In genomic region chrX:64642482-64642881, GRCh38 we compare ENCODE assay signal across 15 cellular contexts.
DNase-seq lines count a peak whose midpoint lies in the region; ATAC-seq and TF ChIP-seq lines count a peak whose summit lies in the region.
"Had no signal": no experiment of that assay in that cellular context is flagged by ENCODE, and none has a peak within 500 bp of the region (broad histone marks: within the 10 kb centered on the region; RNA-seq: fewer than 3 reads in every experiment).

No MANE protein-coding gene starts in this region.

- H3K36me3 ChIP-seq in WERI-Rb-1 (no peaks in the 10 kb centered on the region), neural progenitor cell (no peaks in the 10 kb centered on the region), ovary (no peaks in the 10 kb centered on the region)
- H3K36me3 ChIP-seq: vagina had no signal

- CTCF ChIA-PET in activated CD4-positive, alpha-beta T cell treated with anti-CD3 and anti-CD28 coated beads, Interleukin-2, amount 10 ng/mL, durations not matched to agents 7 days and 5 days (lab: Charles Lee): no interaction called here

- TF ChIP-seq EP300 in ovary (IDR thresholded peaks at IDR 0.05): no peak

- 48 to 79% (median 56%) methylated on average over 2 of the region's 2 CpGs for WGBS in ovary, 3 donors

- peaks cover 2% of the 10 kb centered on the region for H3K27me3 ChIP-seq in WERI-Rb-1 (ENCODE audit: insufficient read depth, low read depth, severe bottlenecking)
- H3K27me3 ChIP-seq in neural progenitor cell: no peaks in the 10 kb centered on the region
- no peaks in the 10 kb centered on the region for H3K27me3 ChIP-seq in ovary
- H3K27me3 ChIP-seq: vagina had no signal

- H3K27me3 Mint-ChIP-seq in activated CD4-positive, alpha-beta T cell treated with anti-CD3 and anti-CD28 coated beads, Interleukin-2, amount 10 ng/mL, durations not matched to agents 7 days and 5 days: no peaks in the 10 kb centered on the region
- no peaks in the 10 kb centered on the region for H3K27me3 Mint-ChIP-seq in neural progenitor cell (ENCODE audit: insufficient read depth, low read depth)

- H4K20me1 ChIP-seq in neural progenitor cell (ENCODE audit: low read depth): no peaks in the 10 kb centered on the region

- no peak overlapping the region for H3K4me3 Mint-ChIP-seq in activated CD4-positive, alpha-beta T cell treated with anti-CD3 and anti-CD28 coated beads, Interleukin-2, amount 10 ng/mL, durations not matched to agents 7 days and 5 days
- H3K4me3 Mint-ChIP-seq in neural progenitor cell: no peak overlapping the region

- no peaks in the 10 kb centered on the region for H3K79me2 ChIP-seq in neural progenitor cell (ENCODE audit: low read depth)

- H3K36me3 Mint-ChIP-seq in activated CD4-positive, alpha-beta T cell treated with anti-CD3 and anti-CD28 coated beads, Interleukin-2, amount 10 ng/mL, durations not matched to agents 7 days and 5 days (ENCODE audit: low read depth): no peaks in the 10 kb centered on the region
- H3K36me3 Mint-ChIP-seq in neural progenitor cell: no peaks in the 10 kb centered on the region

- no peak for TF ChIP-seq POLR2A in ovary (IDR thresholded peaks at IDR 0.05)

- H3K9me3 Mint-ChIP-seq in activated CD4-positive, alpha-beta T cell treated with anti-CD3 and anti-CD28 coated beads, Interleukin-2, amount 10 ng/mL, durations not matched to agents 7 days and 5 days: no peaks in the 10 kb centered on the region
- H3K9me3 Mint-ChIP-seq in neural progenitor cell: peaks cover 6% of the 10 kb centered on the region

- H3K4me3 ChIP-seq in WERI-Rb-1 (ENCODE audit: low read depth, low read length) (no peak overlapping the region), neural progenitor cell (no peak overlapping the region), ovary (no peak overlapping the region)
- H3K4me3 ChIP-seq: psoas muscle, vagina had no signal

- no peak overlapping the region for H3K9ac ChIP-seq in neural progenitor cell

- no peaks in the 10 kb centered on the region for H3K4me1 Mint-ChIP-seq in activated CD4-positive, alpha-beta T cell treated with anti-CD3 and anti-CD28 coated beads, Interleukin-2, amount 10 ng/mL, durations not matched to agents 7 days and 5 days
- no peaks in the 10 kb centered on the region for H3K4me1 Mint-ChIP-seq in neural progenitor cell

- H3K9me3 ChIP-seq in WERI-Rb-1 (ENCODE audit: severe bottlenecking) (no peaks in the 10 kb centered on the region), neural progenitor cell (ENCODE audit: low read depth) (no peaks in the 10 kb centered on the region), ovary (no peaks in the 10 kb centered on the region)
- H3K9me3 ChIP-seq: psoas muscle had no signal

- H3K27ac ChIP-seq in WERI-Rb-1: no peak overlapping the region
- H3K27ac ChIP-seq in neural progenitor cell: no peak overlapping the region
- no peak overlapping the region for H3K27ac ChIP-seq in ovary
- H3K27ac ChIP-seq: psoas muscle, vagina had no signal

- H3K4me1 ChIP-seq in neural progenitor cell (no peaks in the 10 kb centered on the region), ovary (ENCODE audit: insufficient read depth) (no peaks in the 10 kb centered on the region)
- H3K4me1 ChIP-seq: psoas muscle, vagina had no signal

- intact Hi-C loops in ovary (cut with DNase I): no loop called here

- ATAC-seq in GM21515 (IDR thresholded peaks at IDR 0.05; ENCODE audit: unreplicated experiment): no peak
- ATAC-seq: psoas muscle had no signal

- H3K4me2 ChIP-seq in neural progenitor cell: no peak overlapping the region

- no peaks in the 10 kb centered on the region for H3F3A ChIP-seq in neural progenitor cell (ENCODE audit: low read depth)

- TF ChIP-seq CTCF in WERI-Rb-1 (IDR thresholded peaks at IDR 0.05; ENCODE audit: low read depth, low read length) (peak; percentile 59), neural progenitor cell (IDR thresholded peaks at IDR 0.05) (peak; percentile 45), ovary (IDR thresholded peaks at IDR 0.05) (no peak)

- H2AFZ ChIP-seq in neural progenitor cell (replicated peaks): no peak overlapping the region

- POLR2A ChIA-PET in activated CD4-positive, alpha-beta T cell treated with anti-CD3 and anti-CD28 coated beads, Interleukin-2, amount 10 ng/mL, durations not matched to agents 7 days and 5 days (lab: Charles Lee): no interaction called here

- DNase-seq in activated CD4-positive, alpha-beta T cell treated with anti-CD3 and anti-CD28 coated beads, Interleukin-2, amount 10 ng/mL, durations not matched to agents 7 days and 5 days: peak; percentile 7
- no peak for DNase-seq in activated CD4-positive, alpha-beta T cell treated with anti-CD3 and anti-CD28 coated beads for 4 hours
- DNase-seq in HT1080 (ENCODE audit: low read depth) (peak; percentile 1), WERI-Rb-1 (peak; percentile 24), neural progenitor cell (ENCODE audit: low spot score) (peak; percentile 12), NCI-H2081 (lab: John Stamatoyannopoulos, UW) (no peak), ovary (no peak)
- DNase-seq: activated T-cell treated with anti-CD3 and anti-CD28 coated beads, Interleukin-2, amount 50 U/mL, for 1 hour; effector CD8-positive, alpha-beta T cell; NCI-H446 treated with DMSO at 0.1 percent for 48 hours; psoas muscle; Right ventricle myocardium superior; stimulated activated naive CD4-positive, alpha-beta T cell had no signal

- H3K27ac Mint-ChIP-seq in activated CD4-positive, alpha-beta T cell treated with anti-CD3 and anti-CD28 coated beads, Interleukin-2, amount 10 ng/mL, durations not matched to agents 7 days and 5 days: no peak overlapping the region
- H3K27ac Mint-ChIP-seq in neural progenitor cell: no peak overlapping the region

Comparison
In these comparisons a context has a peak if more than half of its experiments do, and no peak if none do; other contexts are left out.
1. DNase-seq: peak in activated CD4-positive, alpha-beta T cell treated with anti-CD3 and anti-CD28 coated beads, Interleukin-2, amount 10 ng/mL, durations not matched to agents 7 days and 5 days (single experiment), HT1080 (single experiment), WERI-Rb-1 (single experiment) and neural progenitor cell (single experiment); none in activated CD4-positive, alpha-beta T cell treated with anti-CD3 and anti-CD28 coated beads for 4 hours (0 of 2), NCI-H2081 (0 of 2) and ovary (0 of 5).
2. CTCF ChIP-seq: peak in WERI-Rb-1 (single experiment) and neural progenitor cell (single experiment); none in ovary (0 of 3).